In genomic region chr11:95443386-95443785, GRCh38 we compare ENCODE assay signal across 11 cellular contexts.
DNase-seq lines count a peak whose midpoint lies in the region; ATAC-seq and FAIRE-seq lines count a peak whose summit lies in the region.
"Had no signal": no experiment of that assay in that cellular context is flagged by ENCODE, and none has a peak within 500 bp of the region (broad histone marks: within the 10 kb centered on the region; RNA-seq: fewer than 3 reads in every experiment).

No MANE protein-coding gene starts in this region.

- H3K4me3 Mint-ChIP-seq in naive thymus-derived CD4-positive, alpha-beta T cell, result no peak overlapping the region

- peak; percentile 99 for ATAC-seq in GM19463 (IDR thresholded peaks at IDR 0.05; ENCODE audit: unreplicated experiment)
- ATAC-seq in naive thymus-derived CD4-positive, alpha-beta T cell, result peak; percentile 57
- ATAC-seq in Right ventricle myocardium superior (ENCODE audit: poor library complexity), result no peak

- H3K27ac Mint-ChIP-seq in naive thymus-derived CD4-positive, alpha-beta T cell, result peak overlapping the region in 2 of 9 donors; percentile 21 to 31

- no peaks in the 10 kb centered on the region for H3K27me3 Mint-ChIP-seq in naive thymus-derived CD4-positive, alpha-beta T cell

- no peak overlapping the region for H3K4me3 ChIP-seq in naive thymus-derived CD4-positive, alpha-beta T cell (ENCODE audit: low read length)

- FAIRE-seq in GM18507 (lab: Jason Lieb, UNC), result peak; percentile 41

- POLR2A ChIA-PET in naive thymus-derived CD4-positive, alpha-beta T cell (lab: Charles Lee), result interaction anchor here (0.6 kb wide), 1 partner anchor 83 kb away, joined by 3 read pairs; no protein-coding TSS in a partner anchor

- CTCF ChIA-PET in naive thymus-derived CD4-positive, alpha-beta T cell (lab: Charles Lee), result interaction anchor here (0.6 kb wide), 1 partner anchor 13 kb away, joined by 3 read pairs; no protein-coding TSS in a partner anchor

- H3K4me1 ChIP-seq in naive thymus-derived CD4-positive, alpha-beta T cell (ENCODE audit: control insufficient read depth in 2 of 2, insufficient read depth in 2 of 2, low read length in 2 of 2), result no peaks in the 10 kb centered on the region

- H3K36me3 Mint-ChIP-seq in naive thymus-derived CD4-positive, alpha-beta T cell, result no peaks in the 10 kb centered on the region

- no peaks in the 10 kb centered on the region for H3K36me3 ChIP-seq in naive thymus-derived CD4-positive, alpha-beta T cell (ENCODE audit: control insufficient read depth in 2 of 3, insufficient read depth in 3 of 3, low read length in 3 of 3)

- H3K9me3 Mint-ChIP-seq in naive thymus-derived CD4-positive, alpha-beta T cell, result peaks cover 0 to 6% (median 0%) of the 10 kb centered on the region in 11 donors

- H3K9me3 ChIP-seq in naive thymus-derived CD4-positive, alpha-beta T cell (ENCODE audit: control insufficient read depth in 2 of 3, low read length in 3 of 3), result no peaks in the 10 kb centered on the region

- H3K4me1 Mint-ChIP-seq in naive thymus-derived CD4-positive, alpha-beta T cell, result peaks cover 7 to 20% (median 12%) of the 10 kb centered on the region in 7 donors

- intact Hi-C loops in naive thymus-derived CD4-positive, alpha-beta T cell (cut with micrococcal nuclease), result loop anchor here in 1 of 2 donors (10.0 kb wide), 1 partner anchor 209 kb away; the partner anchor contains the start of gene SESN3
- intact Hi-C loops in Right ventricle myocardium superior (cut with DNase I), result no loop called here

- DNase-seq in GM18507 (ENCODE audit: extremely low spot score, insufficient read length, low read depth), result peak; percentile 25
- DNase-seq in MV-4-11 (lab: John Stamatoyannopoulos, UW), result peak; percentile 68
- DNase-seq in naive thymus-derived CD4-positive, alpha-beta T cell, result no peak
- no peak for DNase-seq in HUDEP-2 (lab: John Stamatoyannopoulos, UW; ENCODE audit: unreplicated experiment in 76 of 76)
- DNase-seq in Right ventricle myocardium superior, result no peak
- DNase-seq in glomerular visceral epithelial cell (ENCODE audit: extremely low spot score), result no peak
- DNase-seq: activated CD4-positive, CD25-positive, alpha-beta regulatory T cell treated with anti-CD3 and anti-CD28 coated beads, Interleukin-2, amount 50 U/mL, for 72 hours; DND-41; glutamatergic neuron; GOT3 had no signal

- no peaks in the 10 kb centered on the region for H3K27me3 ChIP-seq in naive thymus-derived CD4-positive, alpha-beta T cell (ENCODE audit: control insufficient read depth in 2 of 2, insufficient read depth in 2 of 2, low read length in 2 of 2)

- no peak overlapping the region for H3K27ac ChIP-seq in naive thymus-derived CD4-positive, alpha-beta T cell (ENCODE audit: low read depth, low read length)

Comparison
In these comparisons a context has a peak if more than half of its experiments do, and no peak if none do; other contexts are left out.
1. DNase-seq: peak in GM18507 (single experiment) and MV-4-11 (single experiment); none in naive thymus-derived CD4-positive, alpha-beta T cell (0 of 9), HUDEP-2 (0 of 76), Right ventricle myocardium superior (single experiment) and glomerular visceral epithelial cell (single experiment).